ENCODE assay signal across 2 cellular contexts in genomic region chr9:135106551-135107270, GRCh38.
TF ChIP-seq lines count a peak whose summit lies in the region.

No MANE protein-coding gene starts in this region.

TF ChIP-seq in WTC11, 78 proteins besides CTCF, POLR2A, EP300 and RAD21:
- TF ChIP-seq AFF4 (CRISPR knock-in tag; IDR thresholded peaks at IDR 0.05; ENCODE audit: borderline replicate concordance) (no peak), SOX15 (CRISPR knock-in tag; IDR thresholded peaks at IDR 0.05) (no peak), ZNF121 (CRISPR knock-in tag; IDR thresholded peaks at IDR 0.05) (no peak), ZNF671 (CRISPR knock-in tag; IDR thresholded peaks at IDR 0.05) (no peak), SP1 (CRISPR knock-in tag; conservative IDR thresholded peaks at IDR 0.05) (no peak), ERG (CRISPR knock-in tag; IDR thresholded peaks at IDR 0.05) (no peak), EMX1 (CRISPR knock-in tag; IDR thresholded peaks at IDR 0.05) (no peak), E2F5 (CRISPR knock-in tag; IDR thresholded peaks at IDR 0.05) (no peak), GABPB1 (CRISPR knock-in tag; IDR thresholded peaks at IDR 0.05) (no peak), ZNF423 (CRISPR knock-in tag; IDR thresholded peaks at IDR 0.05) (no peak), PRDM15 (CRISPR knock-in tag; IDR thresholded peaks at IDR 0.05) (no peak), ZNF219 (CRISPR knock-in tag; IDR thresholded peaks at IDR 0.05; ENCODE audit: borderline replicate concordance) (no peak), KAT7 (CRISPR knock-in tag; IDR thresholded peaks at IDR 0.05; ENCODE audit: borderline replicate concordance) (no peak)

TF ChIP-seq in H1, 55 proteins besides CTCF, POLR2A, EP300 and RAD21 (continued from another document):
- TF ChIP-seq USF2 (IDR thresholded peaks at IDR 0.05; ENCODE audit: low read length): no peak
- TF ChIP-seq NANOG (IDR thresholded peaks at IDR 0.05; ENCODE audit: insufficient read depth, low read depth, low read length, poor library complexity, severe bottlenecking): no peak
- TF ChIP-seq SAP30 (IDR thresholded peaks at IDR 0.05; ENCODE audit: insufficient read depth, insufficient replicate concordance, low read length): no peak
- no peak for TF ChIP-seq HDAC6 (IDR thresholded peaks at IDR 0.05; ENCODE audit: low read depth, low read length)
- no peak for TF ChIP-seq BRCA1 (IDR thresholded peaks at IDR 0.05; ENCODE audit: low read depth, low read length)
- TF ChIP-seq GTF2F1 (IDR thresholded peaks at IDR 0.05; ENCODE audit: borderline replicate concordance, low read depth, low read length): no peak
- TF ChIP-seq SIRT6 (IDR thresholded peaks at IDR 0.05; ENCODE audit: low read length): no peak
- TF ChIP-seq BACH1 (IDR thresholded peaks at IDR 0.05; ENCODE audit: low read length): no peak
- TF ChIP-seq RNF2 (IDR thresholded peaks at IDR 0.05; ENCODE audit: borderline replicate concordance, low read depth, low read length, missing control alignments, poor library complexity, severe bottlenecking): no peak
- TF ChIP-seq PHF8 (conservative IDR thresholded peaks at IDR 0.05; ENCODE audit: low read depth, low read length): no peak
